ENCODE assay signal across 22 cellular contexts in genomic region chr2:108165750-108166149, GRCh38.
"Had no signal": no experiment of that assay in that cellular context is flagged by ENCODE, and none has a peak within 500 bp of the region (broad histone marks: within the 10 kb centered on the region; RNA-seq: fewer than 3 reads in every experiment).

No MANE protein-coding gene starts in this region.

- H3K4me1 Mint-ChIP-seq: memory B cell; naive B cell; nephron progenitor cell; stimulated activated effector memory CD8-positive, alpha-beta T cell treated with anti-CD3 and anti-CD28 coated beads, Interleukin-12 subunit alpha, Interleukin-12 subunit beta, amount 100 ng/mL, for 72 hours had no signal

- H3K4me1 ChIP-seq: esophagus muscularis mucosa, foreskin keratinocyte, gastroesophageal sphincter, prostate gland, right atrium auricular region, sigmoid colon, stomach, thyroid gland had no signal

- H3K27ac ChIP-seq: coronary artery, esophagus muscularis mucosa, foreskin keratinocyte, gastroesophageal sphincter, prostate gland, right atrium auricular region, sigmoid colon, stomach, thyroid gland had no signal

- H3K9me3 ChIP-seq: esophagus muscularis mucosa, gastroesophageal sphincter, prostate gland, right atrium auricular region, sigmoid colon, stomach, thyroid gland had no signal

- ATAC-seq: foreskin keratinocyte; gastroesophageal sphincter; left lobe of liver; stimulated activated effector memory CD8-positive, alpha-beta T cell treated with anti-CD3 and anti-CD28 coated beads, Interleukin-12 subunit alpha, Interleukin-12 subunit beta, amount 100 ng/mL, for 72 hours had no signal

- H3K36me3 ChIP-seq: esophagus muscularis mucosa, gastroesophageal sphincter, prostate gland, right atrium auricular region, sigmoid colon, stomach, thyroid gland had no signal

- DNase-seq: dermis blood vessel endothelial cell; effector memory CD4-positive, alpha-beta T cell; foreskin keratinocyte; naive B cell; nephron progenitor cell; nucleus accumbens; sigmoid colon; stimulated activated CD4-positive, alpha-beta T cell treated with anti-CD3 and anti-CD28 coated beads, Interleukin-2, amount 100 ng/mL, for 24 hours; stimulated activated CD4-positive, alpha-beta T cell treated with anti-CD3 and anti-CD28 coated beads, Interleukin-4, amount 100 ng/mL, for 24 hours; stimulated activated naive CD4-positive, alpha-beta T cell treated with Interleukin-2 at 50 U/mL for 16 hours; stomach; thyroid gland had no signal

- H3K27ac Mint-ChIP-seq: memory B cell; naive B cell; nephron progenitor cell; stimulated activated effector memory CD8-positive, alpha-beta T cell treated with anti-CD3 and anti-CD28 coated beads, Interleukin-12 subunit alpha, Interleukin-12 subunit beta, amount 100 ng/mL, for 72 hours; type B pancreatic cell had no signal

- H3K4me3 Mint-ChIP-seq: memory B cell; naive B cell; nephron progenitor cell; stimulated activated effector memory CD8-positive, alpha-beta T cell treated with anti-CD3 and anti-CD28 coated beads, Interleukin-12 subunit alpha, Interleukin-12 subunit beta, amount 100 ng/mL, for 72 hours; type B pancreatic cell had no signal

- H3K9me3 Mint-ChIP-seq: nephron progenitor cell; stimulated activated effector memory CD8-positive, alpha-beta T cell treated with anti-CD3 and anti-CD28 coated beads, Interleukin-12 subunit alpha, Interleukin-12 subunit beta, amount 100 ng/mL, for 72 hours; type B pancreatic cell had no signal

- H3K36me3 Mint-ChIP-seq: memory B cell; naive B cell; stimulated activated effector memory CD8-positive, alpha-beta T cell treated with anti-CD3 and anti-CD28 coated beads, Interleukin-12 subunit alpha, Interleukin-12 subunit beta, amount 100 ng/mL, for 72 hours; type B pancreatic cell had no signal

- H3K4me3 ChIP-seq: coronary artery, esophagus muscularis mucosa, gastroesophageal sphincter, lung, prostate gland, right atrium auricular region, sigmoid colon, stomach, thyroid gland had no signal

- H3K27me3 ChIP-seq: esophagus muscularis mucosa, right atrium auricular region, sigmoid colon, thyroid gland had no signal
